Comparison of ENCODE assay signal across 9 cellular contexts in the genomic region with DNA sequence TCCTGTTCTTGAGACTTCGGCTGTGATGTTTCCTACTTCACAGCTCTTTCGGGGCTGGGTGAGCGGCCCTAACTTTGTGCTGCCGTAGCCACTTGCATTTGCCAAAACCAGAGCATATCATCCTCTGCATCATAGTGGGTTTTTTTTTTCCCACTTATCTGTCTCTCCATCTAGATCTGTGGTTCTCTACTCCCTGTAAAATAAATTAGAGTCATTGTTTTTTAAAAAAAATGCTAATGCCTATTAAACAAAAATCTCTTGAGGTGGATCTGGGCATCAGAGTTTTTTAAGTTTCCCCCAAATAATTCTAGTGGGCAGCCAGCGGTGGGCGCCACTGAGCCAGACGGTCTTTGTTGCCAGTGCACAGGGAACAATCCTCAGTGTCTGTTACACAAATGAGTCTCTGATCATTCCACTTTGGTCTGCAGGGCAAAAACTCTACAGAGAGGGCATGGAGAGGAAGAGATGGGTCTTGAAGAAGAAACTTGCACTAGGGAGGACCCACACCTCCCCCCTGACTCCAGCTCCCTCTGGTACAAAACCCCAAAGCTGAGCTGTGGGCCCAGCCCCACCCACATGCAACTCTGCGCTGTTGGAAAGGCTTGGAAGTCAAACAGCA.
DNase-seq lines count a peak whose midpoint lies in the region; ATAC-seq and TF ChIP-seq lines count a peak whose summit lies in the region.
"Had no signal": no experiment of that assay in that cellular context is flagged by ENCODE, and none has a peak within 500 bp of the region (broad histone marks: within the 10 kb centered on the region; RNA-seq: fewer than 3 reads in every experiment).

No MANE protein-coding gene starts in this region.

- H3K4me1 ChIP-seq in Panc1 (ENCODE audit: control insufficient read depth, insufficient read depth, low read length): no peaks in the 10 kb centered on the region
- H3K4me1 ChIP-seq: A549 had no signal

- no peaks in the 10 kb centered on the region; the same call in 1 of the 2 replicates for H3K27me3 ChIP-seq in Panc1 (ENCODE audit: control insufficient read depth, insufficient read depth, low read length)

- BruUV-seq in Panc1 (replicated peaks; lab: Mats Ljungman, UMichigan): no TSS peak

- in situ Hi-C loops in Panc1 (cut with HindIII; ENCODE audit: low pct_unique_long_range_greater_than_20kb, low sequenced_read_pairs): no loop called here

- CTCF ChIA-PET in Panc1 (lab: Charles Lee): no interaction called here

- H3K4me3 ChIP-seq in Panc1 (ENCODE audit: low read depth in 2 of 2, low read length in 2 of 2) (no peak overlapping the region), choroid plexus epithelial cell (ENCODE audit: low read depth, low read length) (no peak overlapping the region)
- H3K4me3 ChIP-seq: A549 had no signal

- ATAC-seq in Panc1 (no peak), HG02678 (IDR thresholded peaks at IDR 0.05; ENCODE audit: unreplicated experiment) (no peak)

- intact Hi-C loops in Panc1 (cut with micrococcal nuclease; ENCODE audit: unreplicated experiment): no loop called here

- DNase-seq in DMS53 (lab: John Stamatoyannopoulos, UW): peak; percentile 72
- no peak for DNase-seq in DMS53 treated with DMSO at 0.1 percent for 48 hours (lab: John Stamatoyannopoulos, UW; ENCODE audit: unreplicated experiment)
- no peak for DNase-seq in Panc1 (ENCODE audit: low read depth, low spot score)
- DNase-seq in choroid plexus epithelial cell (ENCODE audit: low read depth): no peak
- DNase-seq in stimulated activated CD4-positive, alpha-beta T cell treated with anti-CD3 and anti-CD28 coated beads, Interleukin-4, amount 100 ng/mL, for 24 hours: peak; percentile 58
- DNase-seq in NOMO-1 treated with dmso at 0.1 percent for 144 hours (lab: John Stamatoyannopoulos, UW; ENCODE audit: unreplicated experiment): no peak
- DNase-seq in cerebellum (ENCODE audit: low spot score): no peak

- H3K36me3 ChIP-seq in Panc1 (ENCODE audit: control insufficient read depth, insufficient read depth, low read length): no peaks in the 10 kb centered on the region

- POLR2A ChIA-PET in Panc1 (lab: Charles Lee): no interaction called here

- no peaks in the 10 kb centered on the region for H3K9me3 ChIP-seq in Panc1 (ENCODE audit: control insufficient read depth, insufficient read depth, low read depth, low read length)
- H3K9me3 ChIP-seq: A549 had no signal

- H3K27ac ChIP-seq in Panc1 (ENCODE audit: low read length): no peak overlapping the region
- H3K27ac ChIP-seq: A549 had no signal

- TF ChIP-seq CTCF in Panc1 (IDR thresholded peaks at IDR 0.05) (peak; percentile 43), choroid plexus epithelial cell (conservative IDR thresholded peaks at IDR 0.05; ENCODE audit: low read depth, low read length) (peak; percentile 50)

Comparison
In these comparisons a context has a peak if more than half of its experiments do, and no peak if none do; other contexts are left out.
1. DNase-seq: peak in DMS53 (single experiment) and stimulated activated CD4-positive, alpha-beta T cell treated with anti-CD3 and anti-CD28 coated beads, Interleukin-4, amount 100 ng/mL, for 24 hours (single experiment); none in DMS53 treated with DMSO at 0.1 percent for 48 hours (single experiment), Panc1 (single experiment), choroid plexus epithelial cell (single experiment), NOMO-1 treated with dmso at 0.1 percent for 144 hours (single experiment) and cerebellum (single experiment).